In the genomic region with DNA sequence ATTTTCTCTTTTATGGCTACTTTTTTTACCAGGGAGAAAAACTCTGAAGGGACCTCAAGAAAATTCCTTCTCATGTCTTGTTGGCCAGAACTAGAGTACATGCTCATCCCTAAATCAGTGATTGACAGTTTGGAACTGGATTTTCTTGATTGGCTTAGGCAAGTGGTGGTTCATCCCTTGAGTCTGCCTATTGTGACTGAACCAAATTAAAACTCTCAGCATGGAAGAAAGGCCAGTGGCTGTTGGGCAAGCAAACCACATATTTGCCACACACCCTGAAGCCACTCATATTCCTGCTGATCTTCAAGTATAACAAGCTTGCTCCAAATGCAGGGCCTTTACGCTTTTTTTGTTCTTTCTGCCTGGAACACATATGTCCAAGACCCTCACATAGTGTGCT, we compare ENCODE assay signal across 15 cellular contexts.
"Had no signal": no experiment of that assay in that cellular context is flagged by ENCODE, and none has a peak within 500 bp of the region (broad histone marks: within the 10 kb centered on the region; RNA-seq: fewer than 3 reads in every experiment).

No MANE protein-coding gene starts in this region.

- DNase-seq: effector memory CD8-positive, alpha-beta T cell; heart left ventricle; hippocampal formation; left colon; left ventricle myocardium superior; mesendoderm; naive B cell; occipital lobe; pancreas; stimulated activated CD4-positive, alpha-beta T cell treated with anti-CD3 and anti-CD28 coated beads, Interleukin-2, amount 100 ng/mL, for 24 hours; stimulated activated naive CD4-positive, alpha-beta T cell; stomach; substantia nigra; transverse colon had no signal

- H3K27ac ChIP-seq: heart left ventricle, pancreas, stomach, thoracic aorta, transverse colon had no signal
